In genomic region chr12:124617615-124618014, GRCh38 we compare ENCODE assay signal across 16 cellular contexts. TPM values are rescaled to one million over a fixed set of nuclear protein-coding genes. Genes with fewer than 3 reads are reported as not detected.
DNase-seq lines count a peak whose midpoint lies in the region; ATAC-seq and TF ChIP-seq lines count a peak whose summit lies in the region.
"Had no signal": no experiment of that assay in that cellular context is flagged by ENCODE, and none has a peak within 500 bp of the region (broad histone marks: within the 10 kb centered on the region; RNA-seq: fewer than 3 reads in every experiment).

No MANE protein-coding gene starts in this region.

- dilution Hi-C loops in mammary epithelial cell (cut with HindIII; ENCODE audit: low sequenced_read_pairs), result no loop called here

- 90% methylated on average over 15 of the region's 19 CpGs for WGBS in mammary epithelial cell (ENCODE audit: low coverage, missing lambda C conversion rate)
- WGBS in hepatocyte (ENCODE audit: low lambda C conversion rate, missing lambda C conversion rate), result 85% methylated on average over 19 of the region's 19 CpGs

- no peak overlapping the region for H3K27ac ChIP-seq in mammary epithelial cell (ENCODE audit: insufficient read depth, low read depth, low read length)
- H3K27ac ChIP-seq in MM.1S (ENCODE audit: low read length), result no peak overlapping the region
- no peak overlapping the region for H3K27ac ChIP-seq in hepatocyte
- H3K27ac ChIP-seq: parathyroid adenoma, uterus had no signal

- H3K9me2 ChIP-seq in MM.1S (replicated peaks; ENCODE audit: insufficient read depth, low read length) (no peaks in the 10 kb centered on the region), hepatocyte (replicated peaks; ENCODE audit: insufficient read depth) (no peaks in the 10 kb centered on the region)

- H3K27me3 ChIP-seq in mammary epithelial cell (ENCODE audit: insufficient read depth, low read length) (no peaks in the 10 kb centered on the region), MM.1S (replicated peaks; ENCODE audit: insufficient read depth, low read length) (no peaks in the 10 kb centered on the region), hepatocyte (no peaks in the 10 kb centered on the region)
- H3K27me3 ChIP-seq: uterus had no signal

- H3K36me3 ChIP-seq in mammary epithelial cell (ENCODE audit: insufficient read depth, low read length) (no peaks in the 10 kb centered on the region), MM.1S (replicated peaks; ENCODE audit: insufficient read depth, low read length) (no peaks in the 10 kb centered on the region), hepatocyte (replicated peaks; ENCODE audit: insufficient read depth, low read depth) (no peaks in the 10 kb centered on the region)
- H3K36me3 ChIP-seq: HAP-1, uterus had no signal

- no peaks in the 10 kb centered on the region for H3F3A ChIP-seq in MM.1S (ENCODE audit: insufficient read depth, low read length)

- no peak overlapping the region for H3K9ac ChIP-seq in mammary epithelial cell (ENCODE audit: insufficient read depth, low read length)
- H3K9ac ChIP-seq in MM.1S (ENCODE audit: low read length), result no peak overlapping the region
- H3K9ac ChIP-seq: parathyroid adenoma had no signal

- H3K4me2 ChIP-seq in mammary epithelial cell (ENCODE audit: insufficient read depth, low read depth, low read length), result no peak overlapping the region
- no peak overlapping the region for H3K4me2 ChIP-seq in MM.1S (ENCODE audit: low read depth, low read length)
- no peak overlapping the region for H3K4me2 ChIP-seq in hepatocyte

- H3K4me1 ChIP-seq in mammary epithelial cell (ENCODE audit: insufficient read depth, low read length) (peaks cover 33% of the 10 kb centered on the region), MM.1S (ENCODE audit: low read length) (no peaks in the 10 kb centered on the region), hepatocyte (ENCODE audit: insufficient read depth) (peaks cover 9% of the 10 kb centered on the region)
- H3K4me1 ChIP-seq: HAP-1, parathyroid adenoma had no signal

- H3K79me2 ChIP-seq in mammary epithelial cell (ENCODE audit: insufficient read depth, low read length), result no peaks in the 10 kb centered on the region
- no peaks in the 10 kb centered on the region for H3K79me2 ChIP-seq in MM.1S (ENCODE audit: low read length)
- no peaks in the 10 kb centered on the region for H3K79me2 ChIP-seq in hepatocyte
- H3K79me2 ChIP-seq: parathyroid adenoma had no signal

- peaks cover 2% of the 10 kb centered on the region for H3K9me3 ChIP-seq in mammary epithelial cell (replicated peaks; ENCODE audit: insufficient read depth, low read length)
- H3K9me3 ChIP-seq in MM.1S (replicated peaks; ENCODE audit: insufficient read depth, low read length), result no peaks in the 10 kb centered on the region
- H3K9me3 ChIP-seq in hepatocyte (ENCODE audit: low read depth), result no peaks in the 10 kb centered on the region
- H3K9me3 ChIP-seq: HAP-1, uterus had no signal

- peak; percentile 60 for ATAC-seq in Right ventricle myocardium superior (ENCODE audit: poor library complexity)
- no peak for ATAC-seq in GM18870 (IDR thresholded peaks at IDR 0.05; ENCODE audit: unreplicated experiment)
- ATAC-seq: activated T-cell treated with anti-CD3 and anti-CD28 coated beads, Interleukin-2, amount 50 U/mL, for 72 hours had no signal

- CTCF ChIA-PET in mammary epithelial cell (lab: Charles Lee; ENCODE audit: low non-redundant PET), result no interaction called here

- H2AFZ ChIP-seq in mammary epithelial cell (ENCODE audit: low read depth, low read length), result no peak overlapping the region
- H2AFZ ChIP-seq in MM.1S (ENCODE audit: low read length), result no peak overlapping the region
- no peak overlapping the region for H2AFZ ChIP-seq in hepatocyte
- H2AFZ ChIP-seq: parathyroid adenoma had no signal

- in situ Hi-C loops in T47D (cut with HindIII; ENCODE audit: low pct_unique_long_range_greater_than_20kb, low sequenced_read_pairs), result no loop called here
- in situ Hi-C loops in mammary epithelial cell (cut with MboI; ENCODE audit: low sequenced_read_pairs in 2 of 2), result no loop called here

- no peak for TF ChIP-seq CTCF in mammary epithelial cell (conservative IDR thresholded peaks at IDR 0.05 in 1 of 2, IDR thresholded peaks at IDR 0.05 in 1 of 2; ENCODE audit: extremely low read depth in 1 of 2, insufficient read depth in 1 of 2, low read depth in 1 of 2, low read length in 2 of 2)
- TF ChIP-seq CTCF in MM.1S (IDR thresholded peaks at IDR 0.05; ENCODE audit: low read length), result no peak
- TF ChIP-seq CTCF in hepatocyte (IDR thresholded peaks at IDR 0.05; ENCODE audit: poor library complexity), result no peak

- no peak overlapping the region for H3K4me3 ChIP-seq in mammary epithelial cell (replicated peaks in 1 of 3; ENCODE audit: insufficient read depth in 1 of 3, low read depth in 2 of 3, low read length in 3 of 3)
- H3K4me3 ChIP-seq in MM.1S (ENCODE audit: low read length), result no peak overlapping the region
- H3K4me3 ChIP-seq in hepatocyte, result no peak overlapping the region
- H3K4me3 ChIP-seq: HAP-1, uterus had no signal

- DNase-seq in T47D (ENCODE audit: low read depth in 1 of 2, low spot score in 1 of 2) (peak; percentile 50 to 60), mammary epithelial cell (no peak), NCI-H748 treated with DMSO at 0.1 percent for 48 hours (lab: John Stamatoyannopoulos, UW) (peak; percentile 29), Right ventricle myocardium superior (peak; percentile 82), superior temporal gyrus (ENCODE audit: extremely low spot score) (peak; percentile 48), MM.1S (no peak), hepatocyte (ENCODE audit: low spot score) (no peak)
- DNase-seq: ACHN; activated CD4-positive, CD25-positive, alpha-beta regulatory T cell; activated T-cell treated with anti-CD3 and anti-CD28 coated beads, Interleukin-2, amount 50 U/mL, for 72 hours; effector memory CD4-positive, alpha-beta T cell; NCI-H446 treated with DMSO at 0.1 percent for 48 hours; uterus had no signal

- intact Hi-C loops in mammary epithelial cell (cut with micrococcal nuclease), result no loop called here
- intact Hi-C loops in Right ventricle myocardium superior (cut with DNase I), result no loop called here

- no TSS peak for BruUV-seq in mammary epithelial cell (replicated peaks; lab: Mats Ljungman, UMichigan)

- H4K20me1 ChIP-seq in mammary epithelial cell (ENCODE audit: insufficient read depth, low read length), result no peaks in the 10 kb centered on the region
- H4K20me1 ChIP-seq in MM.1S (ENCODE audit: insufficient read depth, low read length), result no peaks in the 10 kb centered on the region
- no peaks in the 10 kb centered on the region for H4K20me1 ChIP-seq in hepatocyte (ENCODE audit: insufficient read depth, poor library complexity, severe bottlenecking)

RNA-seq across cellular contexts. Expression of gene NCOR2, which starts 50.2 kb away (rescaled TPM):
- total RNA-seq in mammary epithelial cell (100 to 1,000 TPM in 1 of 2 donors, 10 to 100 TPM in 1; 70.5 to 158 TPM), Right ventricle myocardium superior (133 TPM), hepatocyte (12.9 and 40.3 TPM in 2 replicates)
- polyA plus RNA-seq in mammary epithelial cell (18.9 TPM), hepatocyte (121 and 136 TPM in 2 replicates)
- 117 TPM for polyA minus RNA-seq in mammary epithelial cell

Comparison
In these comparisons a context has a peak if more than half of its experiments do, and no peak if none do; other contexts are left out.
1. DNase-seq: peak in T47D (2 of 2), NCI-H748 treated with DMSO at 0.1 percent for 48 hours (single experiment), Right ventricle myocardium superior (single experiment) and superior temporal gyrus (single experiment); none in mammary epithelial cell (single experiment), MM.1S (single experiment) and hepatocyte (single experiment).